Comparison of ENCODE assay signal across 1 cellular context in the genomic region with DNA sequence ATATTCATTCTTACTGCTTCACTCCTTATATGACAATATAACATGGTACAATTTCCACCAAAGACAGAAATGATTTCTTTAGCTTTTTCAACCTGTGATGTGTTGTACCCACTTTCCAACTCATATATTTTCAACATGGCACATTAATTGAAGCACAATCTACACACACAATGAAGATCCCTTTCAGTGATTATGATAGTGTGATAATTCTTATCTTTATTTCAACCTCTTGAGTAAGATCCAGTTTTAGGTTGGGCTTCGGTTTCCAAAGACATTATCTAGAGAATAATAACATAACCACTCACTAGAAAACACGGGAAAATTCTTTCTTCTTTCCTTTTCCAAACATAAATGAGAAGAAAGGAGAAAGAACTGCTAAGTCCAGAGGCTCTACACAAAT.
A peak's percentile ranks its signal among the peaks of the same experiment; 100 is the strongest.
TF ChIP-seq lines count a peak whose summit lies in the region.

No MANE protein-coding gene starts in this region.

TF ChIP-seq in HEK293, 187 proteins besides CTCF, POLR2A, EP300 and RAD21 (continued from another document):
- TF ChIP-seq GLIS1 (tag by site-specific recombination; IDR thresholded peaks at IDR 0.05): no peak
- no peak for TF ChIP-seq GLI2 (tag by site-specific recombination; IDR thresholded peaks at IDR 0.05; ENCODE audit: borderline replicate concordance, low read depth)
- TF ChIP-seq ZNF510 (tag by site-specific recombination; IDR thresholded peaks at IDR 0.05; ENCODE audit: insufficient replicate concordance): no peak
- no peak for TF ChIP-seq YY1 (tag by site-specific recombination; IDR thresholded peaks at IDR 0.05)
- TF ChIP-seq ZNF571 (tag by site-specific recombination; IDR thresholded peaks at IDR 0.05): no peak
- TF ChIP-seq ZEB2 (tag by site-specific recombination; IDR thresholded peaks at IDR 0.05): no peak
- no peak for TF ChIP-seq ZNF18 (tag by site-specific recombination; IDR thresholded peaks at IDR 0.05)
- no peak for TF ChIP-seq ZNF350 (tag by site-specific recombination; IDR thresholded peaks at IDR 0.05)
- no peak for TF ChIP-seq WT1 (tag by site-specific recombination; IDR thresholded peaks at IDR 0.05)
- no peak for TF ChIP-seq ZNF529 (tag by site-specific recombination; IDR thresholded peaks at IDR 0.05; ENCODE audit: insufficient replicate concordance)
- no peak for TF ChIP-seq ZBTB48 (tag by site-specific recombination; IDR thresholded peaks at IDR 0.05)
- TF ChIP-seq ZNF558 (tag by site-specific recombination; IDR thresholded peaks at IDR 0.05): no peak
- no peak for TF ChIP-seq ZNF658 (tag by site-specific recombination; IDR thresholded peaks at IDR 0.05)
- no peak for TF ChIP-seq ZNF610 (tag by site-specific recombination; IDR thresholded peaks at IDR 0.05; ENCODE audit: borderline replicate concordance)
- no peak for TF ChIP-seq ZNF19 (tag by site-specific recombination; IDR thresholded peaks at IDR 0.05; ENCODE audit: low read depth)
- TF ChIP-seq ZNF843 (tag by site-specific recombination; IDR thresholded peaks at IDR 0.05): peak; percentile 81
- no peak for TF ChIP-seq SP3 (tag by site-specific recombination; IDR thresholded peaks at IDR 0.05)
- peak; percentile 52; the same call in 1 of the 2 replicates for TF ChIP-seq TCF7L2 (IDR thresholded peaks at IDR 0.05; ENCODE audit: borderline replicate concordance, low read depth, low read length)
- TF ChIP-seq SP7 (tag by site-specific recombination; IDR thresholded peaks at IDR 0.05): no peak
- no peak for TF ChIP-seq ZNF169 (tag by site-specific recombination; IDR thresholded peaks at IDR 0.05)
- TF ChIP-seq ZNF2 (tag by site-specific recombination; IDR thresholded peaks at IDR 0.05): no peak
- TF ChIP-seq RBAK (tag by site-specific recombination; IDR thresholded peaks at IDR 0.05): no peak
- TF ChIP-seq ZNF624 (tag by site-specific recombination; IDR thresholded peaks at IDR 0.05): no peak
- TF ChIP-seq, protein P1, sequence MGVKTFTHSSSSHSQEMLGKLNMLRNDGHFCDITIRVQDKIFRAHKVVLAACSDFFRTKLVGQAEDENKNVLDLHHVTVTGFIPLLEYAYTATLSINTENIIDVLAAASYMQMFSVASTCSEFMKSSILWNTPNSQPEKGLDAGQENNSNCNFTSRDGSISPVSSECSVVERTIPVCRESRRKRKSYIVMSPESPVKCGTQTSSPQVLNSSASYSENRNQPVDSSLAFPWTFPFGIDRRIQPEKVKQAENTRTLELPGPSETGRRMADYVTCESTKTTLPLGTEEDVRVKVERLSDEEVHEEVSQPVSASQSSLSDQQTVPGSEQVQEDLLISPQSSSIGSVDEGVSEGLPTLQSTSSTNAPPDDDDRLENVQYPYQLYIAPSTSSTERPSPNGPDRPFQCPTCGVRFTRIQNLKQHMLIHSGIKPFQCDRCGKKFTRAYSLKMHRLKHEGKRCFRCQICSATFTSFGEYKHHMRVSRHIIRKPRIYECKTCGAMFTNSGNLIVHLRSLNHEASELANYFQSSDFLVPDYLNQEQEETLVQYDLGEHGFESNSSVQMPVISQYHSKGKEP (tag by site-specific recombination; IDR thresholded peaks at IDR 0.05): no peak
- no peak for TF ChIP-seq ZNF777 (tag by site-specific recombination; IDR thresholded peaks at IDR 0.05; ENCODE audit: borderline replicate concordance)
- TF ChIP-seq ZNF221 (tag by site-specific recombination; IDR thresholded peaks at IDR 0.05; ENCODE audit: borderline replicate concordance): no peak
- TF ChIP-seq KLF1 (tag by site-specific recombination; IDR thresholded peaks at IDR 0.05): no peak
- TF ChIP-seq ZNF341 (tag by site-specific recombination; IDR thresholded peaks at IDR 0.05; ENCODE audit: low read depth): no peak
- TF ChIP-seq ZBTB10 (tag by site-specific recombination; IDR thresholded peaks at IDR 0.05): no peak
- no peak for TF ChIP-seq ZNF16 (tag by site-specific recombination; IDR thresholded peaks at IDR 0.05; ENCODE audit: low read depth)
- TF ChIP-seq, protein P2, sequence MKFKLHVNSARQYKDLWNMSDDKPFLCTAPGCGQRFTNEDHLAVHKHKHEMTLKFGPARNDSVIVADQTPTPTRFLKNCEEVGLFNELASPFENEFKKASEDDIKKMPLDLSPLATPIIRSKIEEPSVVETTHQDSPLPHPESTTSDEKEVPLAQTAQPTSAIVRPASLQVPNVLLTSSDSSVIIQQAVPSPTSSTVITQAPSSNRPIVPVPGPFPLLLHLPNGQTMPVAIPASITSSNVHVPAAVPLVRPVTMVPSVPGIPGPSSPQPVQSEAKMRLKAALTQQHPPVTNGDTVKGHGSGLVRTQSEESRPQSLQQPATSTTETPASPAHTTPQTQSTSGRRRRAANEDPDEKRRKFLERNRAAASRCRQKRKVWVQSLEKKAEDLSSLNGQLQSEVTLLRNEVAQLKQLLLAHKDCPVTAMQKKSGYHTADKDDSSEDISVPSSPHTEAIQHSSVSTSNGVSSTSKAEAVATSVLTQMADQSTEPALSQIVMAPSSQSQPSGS (tag by site-specific recombination; IDR thresholded peaks at IDR 0.05; ENCODE audit: low read depth): no peak
- 0 out of 2 replicates have a peak, but pooled peaks have one; percentile 12 for TF ChIP-seq ZNF335 (tag by site-specific recombination; conservative IDR thresholded peaks at IDR 0.05)
- peak; percentile 16; the same call in 1 of the 2 replicates for TF ChIP-seq FEZF1 (tag by site-specific recombination; IDR thresholded peaks at IDR 0.05)
- TF ChIP-seq ZNF530 (tag by site-specific recombination; IDR thresholded peaks at IDR 0.05; ENCODE audit: low read depth): no peak
- no peak for TF ChIP-seq HOXD13 (CRISPR knock-in tag; IDR thresholded peaks at IDR 0.05; ENCODE audit: borderline replicate concordance)
- TF ChIP-seq ZNF133 (tag by site-specific recombination; IDR thresholded peaks at IDR 0.05): no peak
- peak; percentile 95 for TF ChIP-seq ZNF449 (tag by site-specific recombination; IDR thresholded peaks at IDR 0.05)
- no peak for TF ChIP-seq ZFP69B (tag by site-specific recombination; IDR thresholded peaks at IDR 0.05)
- TF ChIP-seq KLF10 (tag by site-specific recombination; IDR thresholded peaks at IDR 0.05): no peak
- no peak for TF ChIP-seq ZFHX2 (tag by site-specific recombination; conservative IDR thresholded peaks at IDR 0.05)
- no peak for TF ChIP-seq SP2 (tag by site-specific recombination; IDR thresholded peaks at IDR 0.05)
- peak; percentile 61; the same call in 1 of the 2 replicates for TF ChIP-seq ZXDB (tag by site-specific recombination; IDR thresholded peaks at IDR 0.05)
- no peak for TF ChIP-seq ZNF426 (tag by site-specific recombination; IDR thresholded peaks at IDR 0.05)
- TF ChIP-seq ZNF354C (tag by site-specific recombination; IDR thresholded peaks at IDR 0.05; ENCODE audit: borderline replicate concordance, low read depth): no peak
- no peak for TF ChIP-seq ZNF311 (tag by site-specific recombination; IDR thresholded peaks at IDR 0.05; ENCODE audit: borderline replicate concordance)
- no peak for TF ChIP-seq HOXC10 (CRISPR knock-in tag; IDR thresholded peaks at IDR 0.05)
- no peak for TF ChIP-seq ZNF76 (tag by site-specific recombination; IDR thresholded peaks at IDR 0.05; ENCODE audit: borderline replicate concordance, low read depth)
- no peak for TF ChIP-seq ZNF792 (tag by site-specific recombination; IDR thresholded peaks at IDR 0.05)
- no peak for TF ChIP-seq ZNF677 (tag by site-specific recombination; IDR thresholded peaks at IDR 0.05)
- TF ChIP-seq REPIN1 (tag by site-specific recombination; IDR thresholded peaks at IDR 0.05; ENCODE audit: low read depth): no peak
- no peak for TF ChIP-seq ZNF26 (tag by site-specific recombination; IDR thresholded peaks at IDR 0.05)
- TF ChIP-seq ZNF302 (tag by site-specific recombination; IDR thresholded peaks at IDR 0.05; ENCODE audit: low read depth): no peak
- TF ChIP-seq ZNF791 (tag by site-specific recombination; IDR thresholded peaks at IDR 0.05): no peak
